In the genomic region with DNA sequence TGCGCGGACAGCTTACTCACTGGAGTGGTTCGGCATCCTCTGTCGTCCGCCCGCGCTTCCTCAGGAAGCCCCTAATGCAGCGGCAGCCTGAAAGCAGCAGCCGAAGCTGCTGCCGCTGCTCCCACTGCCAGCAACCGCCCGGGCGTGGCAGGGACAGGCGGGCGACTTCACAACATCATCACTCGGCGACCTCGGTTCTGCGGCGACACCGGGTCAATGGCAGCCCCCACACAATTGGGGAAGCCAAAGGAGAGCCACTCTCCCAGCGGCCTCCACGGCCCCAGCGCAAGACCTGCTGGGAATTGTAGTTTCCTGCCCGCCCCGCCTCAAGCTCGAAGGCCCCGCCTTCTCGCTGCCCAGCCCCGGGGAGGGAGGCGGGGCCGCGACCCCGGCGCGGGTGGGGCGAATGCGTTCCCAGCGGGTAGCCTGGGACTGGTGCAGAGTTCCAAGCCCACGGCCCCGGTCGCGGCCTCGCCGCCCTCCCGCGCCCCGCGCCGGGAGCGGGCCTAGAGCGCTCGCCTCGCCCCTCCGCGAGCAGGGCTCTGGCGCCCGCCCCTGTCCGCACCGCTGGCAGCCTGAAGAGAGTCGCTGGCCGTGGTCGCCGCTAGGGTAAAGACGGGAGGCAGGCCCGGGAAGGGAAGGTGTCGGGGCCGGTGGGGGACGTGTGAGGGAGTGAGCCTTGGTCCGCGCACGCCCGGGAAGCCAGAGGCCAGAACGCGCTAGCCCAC, we compare ENCODE assay signal across 8 cellular contexts. TPM values are rescaled to one million over a fixed set of nuclear protein-coding genes. Genes with fewer than 3 reads are reported as not detected.
DNase-seq lines count a peak whose midpoint lies in the region; ATAC-seq and TF ChIP-seq lines count a peak whose summit lies in the region.

Gene STRADB, plus strand, starts transcription at position 411 of the 728 bp plus-strand sequence. CDS start 3,101 bp downstream, outside the sequence.
Gene TRAK2, minus strand, starts transcription at position 129 of the 728 bp plus-strand sequence. CDS start 30,951 bp downstream, outside the sequence.

- peak; percentile 42 for TF ChIP-seq CTCF in C4-2B (conservative IDR thresholded peaks at IDR 0.05)

- DNase-seq in NCI-H69 (lab: John Stamatoyannopoulos, UW), result peak; percentile 92
- DNase-seq in activated CD4-positive, alpha-beta T cell treated with anti-CD3 and anti-CD28 coated beads, Interleukin-2, amount 10 ng/mL, durations not matched to agents 7 days and 5 days, result peak; percentile 97
- peak; percentile 46 for DNase-seq in cortex of kidney (lab: John Stamatoyannopoulos, UW)
- peak; percentile 99 for DNase-seq in left kidney (ENCODE audit: low read depth, low spot score)
- peak; percentile 95 for DNase-seq in stimulated activated CD4-positive, alpha-beta T cell treated with anti-CD3 and anti-CD28 coated beads, Interleukin-2, amount 100 ng/mL, for 24 hours

- CTCF ChIA-PET in activated CD4-positive, alpha-beta T cell treated with anti-CD3 and anti-CD28 coated beads, Interleukin-2, amount 10 ng/mL, durations not matched to agents 7 days and 5 days (lab: Charles Lee), result interaction anchor here (0.5 to 2.6 kb wide), 16 partner anchors 10 to 1880 kb away, joined by 3 to 17 read pairs (median 5); partner anchors contain the start of gene CLK1

- H3K27me3 Mint-ChIP-seq in activated CD4-positive, alpha-beta T cell treated with anti-CD3 and anti-CD28 coated beads, Interleukin-2, amount 10 ng/mL, durations not matched to agents 7 days and 5 days, result no peaks in the 10 kb centered on the region

- H3K27ac Mint-ChIP-seq in activated CD4-positive, alpha-beta T cell treated with anti-CD3 and anti-CD28 coated beads, Interleukin-2, amount 10 ng/mL, durations not matched to agents 7 days and 5 days, result peak within 1 kb of the TSS; percentile 98

- H3K27ac ChIP-seq in C4-2B, result peak within 1 kb of the TSS; percentile 78

- ATAC-seq in GM19328 (IDR thresholded peaks at IDR 0.05; ENCODE audit: unreplicated experiment) (peak; percentile 94), HG03520 (IDR thresholded peaks at IDR 0.05; ENCODE audit: unreplicated experiment) (peak; percentile 96)

- peak within 1 kb of the TSS; percentile 95 for H3K4me3 Mint-ChIP-seq in activated CD4-positive, alpha-beta T cell treated with anti-CD3 and anti-CD28 coated beads, Interleukin-2, amount 10 ng/mL, durations not matched to agents 7 days and 5 days

- POLR2A ChIA-PET in activated CD4-positive, alpha-beta T cell treated with anti-CD3 and anti-CD28 coated beads, Interleukin-2, amount 10 ng/mL, durations not matched to agents 7 days and 5 days (lab: Charles Lee), result interaction anchor here (0.9 to 1.5 kb wide), 3 partner anchors 18 to 37 kb away, joined by 3 to 4 read pairs (median 3); no protein-coding TSS in a partner anchor

- no peaks in the 10 kb centered on the region for H3K9me3 Mint-ChIP-seq in activated CD4-positive, alpha-beta T cell treated with anti-CD3 and anti-CD28 coated beads, Interleukin-2, amount 10 ng/mL, durations not matched to agents 7 days and 5 days

- peaks cover 52% of the 10 kb centered on the region for H3K4me1 Mint-ChIP-seq in activated CD4-positive, alpha-beta T cell treated with anti-CD3 and anti-CD28 coated beads, Interleukin-2, amount 10 ng/mL, durations not matched to agents 7 days and 5 days

- peaks cover 24% of the 10 kb centered on the region for H3K36me3 Mint-ChIP-seq in activated CD4-positive, alpha-beta T cell treated with anti-CD3 and anti-CD28 coated beads, Interleukin-2, amount 10 ng/mL, durations not matched to agents 7 days and 5 days (ENCODE audit: low read depth)

RNA-seq across cellular contexts. Expression of gene STRADB, which starts in this region (rescaled TPM):
- total RNA-seq in activated CD4-positive, alpha-beta T cell treated with anti-CD3 and anti-CD28 coated beads, Interleukin-2, amount 10 ng/mL, durations not matched to agents 7 days and 5 days, result 10 to 100 TPM; 25.1 to 27.9 TPM

RNA-seq across cellular contexts. Expression of gene TRAK2, which starts in this region (rescaled TPM):
- total RNA-seq in activated CD4-positive, alpha-beta T cell treated with anti-CD3 and anti-CD28 coated beads, Interleukin-2, amount 10 ng/mL, durations not matched to agents 7 days and 5 days, result 10 to 100 TPM; 54.9 to 58.3 TPM

Comparison
In these comparisons a context has a peak if more than half of its experiments do, and no peak if none do; other contexts are left out.
1. Peak in every context shown above with its lines: DNase-seq, ATAC-seq and H3K27ac ChIP-seq.
2. DNase-seq: peak in every context shown above with its lines; median percentile 99 in left kidney; 97 in activated CD4-positive, alpha-beta T cell treated with anti-CD3 and anti-CD28 coated beads, Interleukin-2, amount 10 ng/mL, durations not matched to agents 7 days and 5 days; 95 in stimulated activated CD4-positive, alpha-beta T cell treated with anti-CD3 and anti-CD28 coated beads, Interleukin-2, amount 100 ng/mL, for 24 hours; 92 in NCI-H69; 46 in cortex of kidney.